1 cellular context compared by ENCODE assay signal in the genomic region with DNA sequence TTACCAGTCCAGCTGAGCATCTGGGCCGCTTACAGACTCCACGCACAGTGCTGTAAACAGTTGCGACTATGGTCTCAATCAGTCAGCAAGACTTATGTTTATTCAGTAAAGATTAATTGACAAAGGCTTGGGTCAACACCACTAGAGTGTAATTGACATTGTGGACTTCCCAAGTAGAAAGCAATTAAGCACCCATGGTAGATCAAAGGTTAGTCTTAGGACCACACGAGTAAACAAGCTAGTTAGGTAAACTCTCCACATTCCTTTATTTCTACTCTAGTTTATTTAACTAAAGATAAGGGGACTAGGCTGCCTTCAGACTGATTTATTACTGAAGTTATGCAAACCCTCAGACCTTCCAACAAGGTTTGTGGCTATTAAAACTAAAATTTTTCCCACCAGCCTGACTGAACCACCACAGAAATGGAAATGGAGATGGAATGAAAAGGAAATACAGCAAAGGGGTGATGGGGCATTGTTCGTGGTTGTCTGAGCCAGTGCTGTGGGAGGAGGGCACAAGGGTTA.
TF ChIP-seq lines count a peak whose summit lies in the region.

No MANE protein-coding gene starts in this region.

TF ChIP-seq in K562, 482 proteins besides CTCF, POLR2A, EP300 and RAD21 (continued from another document):
- TF ChIP-seq, protein P1, sequence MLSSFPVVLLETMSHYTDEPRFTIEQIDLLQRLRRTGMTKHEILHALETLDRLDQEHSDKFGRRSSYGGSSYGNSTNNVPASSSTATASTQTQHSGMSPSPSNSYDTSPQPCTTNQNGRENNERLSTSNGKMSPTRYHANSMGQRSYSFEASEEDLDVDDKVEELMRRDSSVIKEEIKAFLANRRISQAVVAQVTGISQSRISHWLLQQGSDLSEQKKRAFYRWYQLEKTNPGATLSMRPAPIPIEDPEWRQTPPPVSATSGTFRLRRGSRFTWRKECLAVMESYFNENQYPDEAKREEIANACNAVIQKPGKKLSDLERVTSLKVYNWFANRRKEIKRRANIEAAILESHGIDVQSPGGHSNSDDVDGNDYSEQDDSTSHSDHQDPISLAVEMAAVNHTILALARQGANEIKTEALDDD (IDR thresholded peaks at IDR 0.05) = peak; percentile 77; the same call in 1 of the 2 replicates
- TF ChIP-seq SP2 (IDR thresholded peaks at IDR 0.05; ENCODE audit: extremely low read depth, low read depth, low read length, poor library complexity, severe bottlenecking) (no peak), NFRKB (IDR thresholded peaks at IDR 0.05; ENCODE audit: low read depth) (no peak), HMG20A (CRISPR knock-in tag; conservative IDR thresholded peaks at IDR 0.05) (no peak), ZNF324 (CRISPR knock-in tag; IDR thresholded peaks at IDR 0.05) (no peak)
